1 cellular context compared by ENCODE assay signal in the genomic region with DNA sequence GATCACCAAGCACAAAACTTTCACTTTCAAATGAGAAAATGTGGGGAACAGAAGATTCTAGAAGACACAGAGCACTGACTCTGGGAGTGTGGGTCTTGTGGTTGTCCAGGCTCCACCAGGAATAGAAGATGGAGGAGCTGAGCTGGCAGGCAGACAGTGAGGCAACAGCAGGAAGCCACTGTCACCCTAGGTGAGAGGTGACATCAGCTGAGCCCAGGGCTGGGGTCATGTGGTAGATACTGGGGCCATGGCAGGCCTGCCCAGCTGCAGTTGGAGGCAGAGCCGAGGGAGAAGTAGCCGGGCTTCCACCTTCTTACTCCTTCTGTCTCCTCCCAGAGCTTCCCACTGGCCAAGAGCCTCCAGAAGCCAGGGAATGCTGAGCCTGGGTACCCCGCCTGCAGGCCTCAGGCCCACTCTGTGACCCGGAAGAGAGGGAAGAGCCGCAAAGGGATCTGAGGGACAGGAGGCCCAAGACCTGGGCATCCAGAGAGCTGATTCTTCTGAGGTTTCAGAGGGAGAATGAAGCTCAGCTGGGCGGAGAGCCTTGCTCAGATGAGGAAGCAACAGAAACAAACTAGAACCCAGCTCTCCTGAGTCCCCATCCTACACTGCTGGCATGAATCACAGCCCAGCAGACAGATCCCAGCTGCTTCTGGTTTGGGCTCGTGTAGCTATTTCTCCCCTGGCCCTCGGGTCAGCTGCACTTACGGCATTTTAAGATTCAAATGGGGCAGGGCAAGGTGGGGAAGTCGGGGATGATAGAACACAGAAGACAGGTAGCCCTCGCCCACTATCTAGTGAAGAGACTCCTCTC.
A peak's percentile ranks its signal among the peaks of the same experiment; 100 is the strongest.
TF ChIP-seq lines count a peak whose summit lies in the region.

No MANE protein-coding gene starts in this region.

TF ChIP-seq in HepG2, 621 proteins besides CTCF, POLR2A, EP300 and RAD21 (continued from another document):
- TF ChIP-seq, protein P1, sequence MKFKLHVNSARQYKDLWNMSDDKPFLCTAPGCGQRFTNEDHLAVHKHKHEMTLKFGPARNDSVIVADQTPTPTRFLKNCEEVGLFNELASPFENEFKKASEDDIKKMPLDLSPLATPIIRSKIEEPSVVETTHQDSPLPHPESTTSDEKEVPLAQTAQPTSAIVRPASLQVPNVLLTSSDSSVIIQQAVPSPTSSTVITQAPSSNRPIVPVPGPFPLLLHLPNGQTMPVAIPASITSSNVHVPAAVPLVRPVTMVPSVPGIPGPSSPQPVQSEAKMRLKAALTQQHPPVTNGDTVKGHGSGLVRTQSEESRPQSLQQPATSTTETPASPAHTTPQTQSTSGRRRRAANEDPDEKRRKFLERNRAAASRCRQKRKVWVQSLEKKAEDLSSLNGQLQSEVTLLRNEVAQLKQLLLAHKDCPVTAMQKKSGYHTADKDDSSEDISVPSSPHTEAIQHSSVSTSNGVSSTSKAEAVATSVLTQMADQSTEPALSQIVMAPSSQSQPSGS (CRISPR knock-in tag; IDR thresholded peaks at IDR 0.05), result 0 out of 2 replicates have a peak, but pooled peaks have one; percentile 27
- 0 out of 2 replicates have a peak, but pooled peaks have one; percentile 22 for TF ChIP-seq ZNF331 (CRISPR knock-in tag; IDR thresholded peaks at IDR 0.05)
- 0 out of 2 replicates have a peak, but pooled peaks have one; percentile 52 for TF ChIP-seq ZNF567 (CRISPR knock-in tag; IDR thresholded peaks at IDR 0.05; ENCODE audit: borderline replicate concordance)
- no peak for TF ChIP-seq ZNF557 (CRISPR knock-in tag; IDR thresholded peaks at IDR 0.05)
- TF ChIP-seq ZNF232 (CRISPR knock-in tag; IDR thresholded peaks at IDR 0.05; ENCODE audit: borderline replicate concordance), result no peak
- TF ChIP-seq, protein P2, sequence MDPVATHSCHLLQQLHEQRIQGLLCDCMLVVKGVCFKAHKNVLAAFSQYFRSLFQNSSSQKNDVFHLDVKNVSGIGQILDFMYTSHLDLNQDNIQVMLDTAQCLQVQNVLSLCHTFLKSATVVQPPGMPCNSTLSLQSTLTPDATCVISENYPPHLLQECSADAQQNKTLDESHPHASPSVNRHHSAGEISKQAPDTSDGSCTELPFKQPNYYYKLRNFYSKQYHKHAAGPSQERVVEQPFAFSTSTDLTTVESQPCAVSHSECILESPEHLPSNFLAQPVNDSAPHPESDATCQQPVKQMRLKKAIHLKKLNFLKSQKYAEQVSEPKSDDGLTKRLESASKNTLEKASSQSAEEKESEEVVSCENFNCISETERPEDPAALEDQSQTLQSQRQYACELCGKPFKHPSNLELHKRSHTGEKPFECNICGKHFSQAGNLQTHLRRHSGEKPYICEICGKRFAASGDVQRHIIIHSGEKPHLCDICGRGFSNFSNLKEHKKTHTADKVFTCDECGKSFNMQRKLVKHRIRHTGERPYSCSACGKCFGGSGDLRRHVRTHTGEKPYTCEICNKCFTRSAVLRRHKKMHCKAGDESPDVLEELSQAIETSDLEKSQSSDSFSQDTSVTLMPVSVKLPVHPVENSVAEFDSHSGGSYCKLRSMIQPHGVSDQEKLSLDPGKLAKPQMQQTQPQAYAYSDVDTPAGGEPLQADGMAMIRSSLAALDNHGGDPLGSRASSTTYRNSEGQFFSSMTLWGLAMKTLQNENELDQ (CRISPR knock-in tag; IDR thresholded peaks at IDR 0.05; ENCODE audit: borderline replicate concordance), result no peak
- TF ChIP-seq, protein P3, sequence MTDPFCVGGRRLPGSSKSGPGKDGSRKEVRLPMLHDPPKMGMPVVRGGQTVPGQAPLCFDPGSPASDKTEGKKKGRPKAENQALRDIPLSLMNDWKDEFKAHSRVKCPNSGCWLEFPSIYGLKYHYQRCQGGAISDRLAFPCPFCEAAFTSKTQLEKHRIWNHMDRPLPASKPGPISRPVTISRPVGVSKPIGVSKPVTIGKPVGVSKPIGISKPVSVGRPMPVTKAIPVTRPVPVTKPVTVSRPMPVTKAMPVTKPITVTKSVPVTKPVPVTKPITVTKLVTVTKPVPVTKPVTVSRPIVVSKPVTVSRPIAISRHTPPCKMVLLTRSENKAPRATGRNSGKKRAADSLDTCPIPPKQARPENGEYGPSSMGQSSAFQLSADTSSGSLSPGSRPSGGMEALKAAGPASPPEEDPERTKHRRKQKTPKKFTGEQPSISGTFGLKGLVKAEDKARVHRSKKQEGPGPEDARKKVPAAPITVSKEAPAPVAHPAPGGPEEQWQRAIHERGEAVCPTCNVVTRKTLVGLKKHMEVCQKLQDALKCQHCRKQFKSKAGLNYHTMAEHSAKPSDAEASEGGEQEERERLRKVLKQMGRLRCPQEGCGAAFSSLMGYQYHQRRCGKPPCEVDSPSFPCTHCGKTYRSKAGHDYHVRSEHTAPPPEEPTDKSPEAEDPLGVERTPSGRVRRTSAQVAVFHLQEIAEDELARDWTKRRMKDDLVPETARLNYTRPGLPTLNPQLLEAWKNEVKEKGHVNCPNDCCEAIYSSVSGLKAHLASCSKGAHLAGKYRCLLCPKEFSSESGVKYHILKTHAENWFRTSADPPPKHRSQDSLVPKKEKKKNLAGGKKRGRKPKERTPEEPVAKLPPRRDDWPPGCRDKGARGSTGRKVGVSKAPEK (CRISPR knock-in tag; IDR thresholded peaks at IDR 0.05; ENCODE audit: borderline replicate concordance), result no peak
- no peak for TF ChIP-seq ZNF737 (CRISPR knock-in tag; IDR thresholded peaks at IDR 0.05; ENCODE audit: borderline replicate concordance)
- no peak for TF ChIP-seq NR3C1 (CRISPR knock-in tag; IDR thresholded peaks at IDR 0.05)
- TF ChIP-seq YEATS2 (CRISPR knock-in tag; IDR thresholded peaks at IDR 0.05; ENCODE audit: borderline replicate concordance), result peak; percentile 14; the same call in 1 of the 2 replicates
- TF ChIP-seq SPEN (CRISPR knock-in tag; IDR thresholded peaks at IDR 0.05; ENCODE audit: low read depth), result no peak
- no peak for TF ChIP-seq SOX6 (IDR thresholded peaks at IDR 0.05)
- TF ChIP-seq SOX6 (CRISPR knock-in tag; IDR thresholded peaks at IDR 0.05), result peak; percentile 15; the same call in 1 of the 2 replicates
- TF ChIP-seq YEATS4 (CRISPR knock-in tag; IDR thresholded peaks at IDR 0.05; ENCODE audit: borderline replicate concordance), result 0 out of 2 replicates have a peak, but pooled peaks have one; percentile 24
- TF ChIP-seq ZNF773 (CRISPR knock-in tag; IDR thresholded peaks at IDR 0.05; ENCODE audit: borderline replicate concordance), result no peak
- TF ChIP-seq NR2C2 (CRISPR knock-in tag; IDR thresholded peaks at IDR 0.05; ENCODE audit: borderline replicate concordance), result peak; percentile 62
- TF ChIP-seq, protein P4, sequence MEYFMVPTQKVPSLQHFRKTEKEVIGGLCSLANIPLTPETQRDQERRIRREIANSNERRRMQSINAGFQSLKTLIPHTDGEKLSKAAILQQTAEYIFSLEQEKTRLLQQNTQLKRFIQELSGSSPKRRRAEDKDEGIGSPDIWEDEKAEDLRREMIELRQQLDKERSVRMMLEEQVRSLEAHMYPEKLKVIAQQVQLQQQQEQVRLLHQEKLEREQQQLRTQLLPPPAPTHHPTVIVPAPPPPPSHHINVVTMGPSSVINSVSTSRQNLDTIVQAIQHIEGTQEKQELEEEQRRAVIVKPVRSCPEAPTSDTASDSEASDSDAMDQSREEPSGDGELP (IDR thresholded peaks at IDR 0.05; ENCODE audit: borderline replicate concordance, low read depth), result peak; percentile 86; the same call in 1 of the 2 replicates
- no peak for TF ChIP-seq POLR2G (IDR thresholded peaks at IDR 0.05; ENCODE audit: low read depth, low read length)
- TF ChIP-seq ZNF24 (IDR thresholded peaks at IDR 0.05), result no peak
- TF ChIP-seq ARHGAP35 (CRISPR knock-in tag; IDR thresholded peaks at IDR 0.05; ENCODE audit: borderline replicate concordance), result no peak
- 0 out of 2 replicates have a peak, but pooled peaks have one; percentile 25 for TF ChIP-seq MXD4 (CRISPR knock-in tag; IDR thresholded peaks at IDR 0.05)
- TF ChIP-seq, protein P5, sequence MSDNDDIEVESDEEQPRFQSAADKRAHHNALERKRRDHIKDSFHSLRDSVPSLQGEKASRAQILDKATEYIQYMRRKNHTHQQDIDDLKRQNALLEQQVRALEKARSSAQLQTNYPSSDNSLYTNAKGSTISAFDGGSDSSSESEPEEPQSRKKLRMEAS (IDR thresholded peaks at IDR 0.05), result 0 out of 2 replicates have a peak, but pooled peaks have one; percentile 35
- TF ChIP-seq ZFP41 (CRISPR knock-in tag; IDR thresholded peaks at IDR 0.05; ENCODE audit: borderline replicate concordance), result no peak
- TF ChIP-seq ZNF839 (CRISPR knock-in tag; IDR thresholded peaks at IDR 0.05; ENCODE audit: borderline replicate concordance), result peak; percentile 40; the same call in 1 of the 2 replicates
- no peak for TF ChIP-seq TCF7 (IDR thresholded peaks at IDR 0.05; ENCODE audit: low read depth)
- TF ChIP-seq TEAD3 (CRISPR knock-in tag; optimal IDR thresholded peaks at IDR 0.05; ENCODE audit: borderline replicate concordance), result peak; percentile 9
- TF ChIP-seq SAP130 (CRISPR knock-in tag; IDR thresholded peaks at IDR 0.05; ENCODE audit: low read depth), result peak; percentile 57; the same call in 1 of the 2 replicates
- no peak for TF ChIP-seq SP2 (CRISPR knock-in tag; IDR thresholded peaks at IDR 0.05)
- TF ChIP-seq CEBPG (CRISPR knock-in tag; IDR thresholded peaks at IDR 0.05), result peak; percentile 69
- TF ChIP-seq RARA (CRISPR knock-in tag; IDR thresholded peaks at IDR 0.05), result peak; percentile 71
- TF ChIP-seq, protein P6, sequence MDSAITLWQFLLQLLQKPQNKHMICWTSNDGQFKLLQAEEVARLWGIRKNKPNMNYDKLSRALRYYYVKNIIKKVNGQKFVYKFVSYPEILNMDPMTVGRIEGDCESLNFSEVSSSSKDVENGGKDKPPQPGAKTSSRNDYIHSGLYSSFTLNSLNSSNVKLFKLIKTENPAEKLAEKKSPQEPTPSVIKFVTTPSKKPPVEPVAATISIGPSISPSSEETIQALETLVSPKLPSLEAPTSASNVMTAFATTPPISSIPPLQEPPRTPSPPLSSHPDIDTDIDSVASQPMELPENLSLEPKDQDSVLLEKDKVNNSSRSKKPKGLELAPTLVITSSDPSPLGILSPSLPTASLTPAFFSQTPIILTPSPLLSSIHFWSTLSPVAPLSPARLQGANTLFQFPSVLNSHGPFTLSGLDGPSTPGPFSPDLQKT (CRISPR knock-in tag; IDR thresholded peaks at IDR 0.05; ENCODE audit: borderline replicate concordance), result no peak
- TF ChIP-seq PHF20 (CRISPR knock-in tag; IDR thresholded peaks at IDR 0.05), result peak; percentile 42; the same call in 1 of the 2 replicates
- TF ChIP-seq ZNF570 (CRISPR knock-in tag; IDR thresholded peaks at IDR 0.05; ENCODE audit: borderline replicate concordance), result no peak
- TF ChIP-seq, protein P7, sequence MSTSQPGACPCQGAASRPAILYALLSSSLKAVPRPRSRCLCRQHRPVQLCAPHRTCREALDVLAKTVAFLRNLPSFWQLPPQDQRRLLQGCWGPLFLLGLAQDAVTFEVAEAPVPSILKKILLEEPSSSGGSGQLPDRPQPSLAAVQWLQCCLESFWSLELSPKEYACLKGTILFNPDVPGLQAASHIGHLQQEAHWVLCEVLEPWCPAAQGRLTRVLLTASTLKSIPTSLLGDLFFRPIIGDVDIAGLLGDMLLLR (CRISPR knock-in tag; IDR thresholded peaks at IDR 0.05), result no peak
- TF ChIP-seq, protein P8, sequence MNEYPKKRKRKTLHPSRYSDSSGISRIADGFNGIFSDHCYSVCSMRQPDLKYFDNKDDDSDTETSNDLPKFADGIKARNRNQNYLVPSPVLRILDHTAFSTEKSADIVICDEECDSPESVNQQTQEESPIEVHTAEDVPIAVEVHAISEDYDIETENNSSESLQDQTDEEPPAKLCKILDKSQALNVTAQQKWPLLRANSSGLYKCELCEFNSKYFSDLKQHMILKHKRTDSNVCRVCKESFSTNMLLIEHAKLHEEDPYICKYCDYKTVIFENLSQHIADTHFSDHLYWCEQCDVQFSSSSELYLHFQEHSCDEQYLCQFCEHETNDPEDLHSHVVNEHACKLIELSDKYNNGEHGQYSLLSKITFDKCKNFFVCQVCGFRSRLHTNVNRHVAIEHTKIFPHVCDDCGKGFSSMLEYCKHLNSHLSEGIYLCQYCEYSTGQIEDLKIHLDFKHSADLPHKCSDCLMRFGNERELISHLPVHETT (CRISPR knock-in tag; conservative IDR thresholded peaks at IDR 0.05), result no peak
- TF ChIP-seq, protein P9, sequence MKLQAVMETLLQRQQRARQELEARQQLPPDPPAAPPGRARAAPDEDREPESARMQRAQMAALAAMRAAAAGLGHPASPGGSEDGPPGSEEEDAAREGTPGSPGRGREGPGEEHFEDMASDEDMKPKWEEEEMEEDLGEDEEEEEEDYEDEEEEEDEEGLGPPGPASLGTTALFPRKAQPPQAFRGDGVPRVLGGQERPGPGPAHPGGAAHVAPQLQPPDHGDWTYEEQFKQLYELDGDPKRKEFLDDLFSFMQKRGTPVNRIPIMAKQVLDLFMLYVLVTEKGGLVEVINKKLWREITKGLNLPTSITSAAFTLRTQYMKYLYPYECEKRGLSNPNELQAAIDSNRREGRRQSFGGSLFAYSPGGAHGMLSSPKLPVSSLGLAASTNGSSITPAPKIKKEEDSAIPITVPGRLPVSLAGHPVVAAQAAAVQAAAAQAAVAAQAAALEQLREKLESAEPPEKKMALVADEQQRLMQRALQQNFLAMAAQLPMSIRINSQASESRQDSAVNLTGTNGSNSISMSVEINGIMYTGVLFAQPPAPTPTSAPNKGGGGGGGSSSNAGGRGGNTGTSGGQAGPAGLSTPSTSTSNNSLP (IDR thresholded peaks at IDR 0.05; ENCODE audit: low read depth, low read length), result no peak
